Comparison of ENCODE assay signal across 16 cellular contexts in the genomic region with DNA sequence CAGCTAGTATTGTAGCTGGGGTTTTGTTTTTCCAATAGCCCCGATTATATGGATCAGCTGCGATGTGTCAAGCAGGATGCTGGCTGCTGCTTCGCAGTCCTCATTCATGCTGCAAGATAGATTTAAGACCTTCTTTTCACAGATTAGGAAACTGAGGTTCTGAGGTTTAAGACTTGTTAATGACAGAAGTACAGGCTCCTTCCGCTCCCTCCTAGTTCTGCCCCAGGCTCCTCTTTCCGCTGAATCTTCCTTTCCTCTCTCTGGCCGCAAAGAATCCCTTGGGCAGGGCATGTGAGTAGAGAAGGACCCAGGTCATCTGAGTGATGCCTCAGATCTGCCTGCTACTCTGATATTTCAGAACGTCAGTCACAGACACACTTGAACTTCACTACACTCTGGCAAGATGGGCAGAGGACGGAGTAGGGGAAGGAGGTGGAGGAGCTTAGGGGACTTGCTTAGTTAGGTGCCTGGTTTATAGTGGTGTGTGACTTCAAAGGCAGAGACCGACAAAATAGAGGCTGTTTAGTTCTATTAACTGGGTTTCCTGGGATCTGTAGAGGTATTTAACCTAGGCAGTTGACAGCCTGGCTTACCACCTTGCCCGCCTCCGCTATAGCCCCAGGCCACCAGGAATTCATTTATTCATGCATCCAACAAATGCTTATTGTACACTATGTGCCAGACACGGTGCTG. TPM values are rescaled to one million over a fixed set of nuclear protein-coding genes. Genes with fewer than 3 reads are reported as not detected.
"Had no signal": no experiment of that assay in that cellular context is flagged by ENCODE, and none has a peak within 500 bp of the region (broad histone marks: within the 10 kb centered on the region; RNA-seq: fewer than 3 reads in every experiment).

No MANE protein-coding gene starts in this region.

- DNase-seq: activated CD8-positive, alpha-beta T cell treated with anti-CD3 and anti-CD28 coated beads, Interleukin-2, amount 10 ng/mL, durations not matched to agents 7 days and 5 days; body of pancreas; SJCRH30; thyroid gland had no signal

- H3K27ac ChIP-seq: body of pancreas, esophagus muscularis mucosa, left ventricle myocardium inferior, parathyroid adenoma, SJCRH30, thyroid gland, VCaP had no signal

- H3K4me3 ChIP-seq: body of pancreas, SJCRH30, thyroid gland had no signal

- ATAC-seq: activated CD8-positive, alpha-beta T cell treated with anti-CD3 and anti-CD28 coated beads, Interleukin-2, amount 10 ng/mL, durations not matched to agents 7 days and 5 days; body of pancreas; stimulated activated effector memory CD8-positive, alpha-beta T cell treated with anti-CD3 and anti-CD28 coated beads, Interleukin-12 subunit alpha, Interleukin-12 subunit beta, amount 100 ng/mL, for 72 hours had no signal

- H3K9me3 Mint-ChIP-seq: activated naive CD4-positive, alpha-beta T cell treated with anti-CD3 and anti-CD28 coated beads for 36 hours; memory B cell; stimulated activated effector memory CD8-positive, alpha-beta T cell treated with anti-CD3 and anti-CD28 coated beads, Interleukin-12 subunit alpha, Interleukin-12 subunit beta, amount 100 ng/mL, for 72 hours had no signal

- H3K4me3 Mint-ChIP-seq: activated CD8-positive, alpha-beta T cell treated with anti-CD3 and anti-CD28 coated beads, Interleukin-2, amount 10 ng/mL, durations not matched to agents 7 days and 5 days; stimulated activated effector memory CD8-positive, alpha-beta T cell treated with anti-CD3 and anti-CD28 coated beads, Interleukin-12 subunit alpha, Interleukin-12 subunit beta, amount 100 ng/mL, for 72 hours had no signal

- H3K9me3 ChIP-seq: body of pancreas, esophagus muscularis mucosa, left ventricle myocardium inferior, SJCRH30, thyroid gland had no signal

- H3K4me1 ChIP-seq: parathyroid adenoma, SJCRH30 had no signal

- H3K27ac Mint-ChIP-seq: activated CD4-positive, alpha-beta T cell treated with anti-CD3 and anti-CD28 coated beads for 36 hours; activated CD8-positive, alpha-beta T cell treated with anti-CD3 and anti-CD28 coated beads, Interleukin-2, amount 10 ng/mL, durations not matched to agents 7 days and 5 days; activated naive CD4-positive, alpha-beta T cell treated with anti-CD3 and anti-CD28 coated beads for 36 hours; memory B cell; stimulated activated effector memory CD8-positive, alpha-beta T cell treated with anti-CD3 and anti-CD28 coated beads, Interleukin-12 subunit alpha, Interleukin-12 subunit beta, amount 100 ng/mL, for 72 hours had no signal

- H3K9ac ChIP-seq: parathyroid adenoma had no signal

- H3K36me3 ChIP-seq: esophagus muscularis mucosa, left ventricle myocardium inferior, SJCRH30, thyroid gland had no signal

- H3K27me3 ChIP-seq: SJCRH30 had no signal

- H3K36me3 Mint-ChIP-seq: memory B cell; stimulated activated effector memory CD8-positive, alpha-beta T cell treated with anti-CD3 and anti-CD28 coated beads, Interleukin-12 subunit alpha, Interleukin-12 subunit beta, amount 100 ng/mL, for 72 hours had no signal

RNA-seq across cellular contexts. Expression of a gene that starts 4.2 kb away (rescaled TPM):
- total RNA-seq: activated CD4-positive, alpha-beta T cell treated with anti-CD3 and anti-CD28 coated beads for 36 hours; activated CD8-positive, alpha-beta T cell treated with anti-CD3 and anti-CD28 coated beads, Interleukin-2, amount 10 ng/mL, durations not matched to agents 7 days and 5 days; activated naive CD4-positive, alpha-beta T cell treated with anti-CD3 and anti-CD28 coated beads for 36 hours; fibroblast of villous mesenchyme; renal cortical epithelial cell; SJCRH30; skeletal muscle tissue had no signal
- polyA plus RNA-seq: keratinocyte had no signal
